7 cellular contexts compared by ENCODE assay signal in genomic region chr2:226030369-226031077, GRCh38.
A peak's percentile ranks its signal among the peaks of the same experiment; 100 is the strongest.
DNase-seq lines count a peak whose midpoint lies in the region; ATAC-seq and TF ChIP-seq lines count a peak whose summit lies in the region.

No MANE protein-coding gene starts in this region.

- no peak for TF ChIP-seq EP300 in neural cell (conservative IDR thresholded peaks at IDR 0.05; ENCODE audit: poor library complexity, severe bottlenecking)

- no peaks in the 10 kb centered on the region for H3K79me2 ChIP-seq in neural cell (replicated peaks; ENCODE audit: insufficient read depth, low read length)

- peaks cover 4% of the 10 kb centered on the region for H3F3A ChIP-seq in neural cell (ENCODE audit: insufficient read depth, low read length, poor library complexity, severe bottlenecking)

- TF ChIP-seq CTCF in epithelial cell of esophagus (IDR thresholded peaks at IDR 0.05; ENCODE audit: insufficient read depth, low read depth, low read length, missing control alignments) (no peak), neural cell (IDR thresholded peaks at IDR 0.05; ENCODE audit: poor library complexity, severe bottlenecking) (no peak), mucosa of descending colon (IDR thresholded peaks at IDR 0.05) (no peak)

- H4K20me1 ChIP-seq in neural cell (ENCODE audit: insufficient read depth): no peaks in the 10 kb centered on the region

- H3K27me3 ChIP-seq in H7 (ENCODE audit: control insufficient read depth, insufficient read depth, low read length) (no peaks in the 10 kb centered on the region), neural cell (ENCODE audit: insufficient read depth, low read depth, low read length) (peaks cover 4% of the 10 kb centered on the region)

- intact Hi-C loops in mucosa of descending colon (cut with DNase I, micrococcal nuclease): no loop called here

- DNase-seq in H7 (no peak), NOMO-1 treated with dmso at 0.1 percent for 144 hours (lab: John Stamatoyannopoulos, UW; ENCODE audit: unreplicated experiment) (peak; percentile 34), epithelial cell of esophagus (ENCODE audit: low read depth) (no peak), NCI-H2196 treated with DMSO at 0.1 percent for 48 hours (lab: John Stamatoyannopoulos, UW; ENCODE audit: unreplicated experiment) (no peak), mucosa of descending colon (no peak)

- no peaks in the 10 kb centered on the region for H3K36me3 ChIP-seq in H7 (replicated peaks; ENCODE audit: control insufficient read depth, insufficient read depth, low read length)
- no peaks in the 10 kb centered on the region for H3K36me3 ChIP-seq in neural cell (ENCODE audit: insufficient read depth, low read length)
- H3K36me3 ChIP-seq in mucosa of descending colon (ENCODE audit: low read depth): no peaks in the 10 kb centered on the region

- ATAC-seq in GM18517 (IDR thresholded peaks at IDR 0.05; ENCODE audit: unreplicated experiment) (no peak), mucosa of descending colon (no peak)

- peak overlapping the region; percentile 86 for H3K27ac ChIP-seq in neural cell (ENCODE audit: low read length)

- H3K9ac ChIP-seq in neural cell (ENCODE audit: low read length): peak overlapping the region; percentile 79

- H3K9me3 ChIP-seq in neural cell (ENCODE audit: low read length): no peaks in the 10 kb centered on the region
- H3K9me3 ChIP-seq in mucosa of descending colon: no peaks in the 10 kb centered on the region

- H3K4me1 ChIP-seq in mucosa of descending colon (ENCODE audit: low read depth): peaks cover 2% of the 10 kb centered on the region

- no peaks in the 10 kb centered on the region for H3K9me2 ChIP-seq in neural cell (ENCODE audit: insufficient read depth, low read length)

- H3K4me3 ChIP-seq in H7 (ENCODE audit: insufficient read depth, low read depth, low read length): peak overlapping the region; percentile 59
- H3K4me3 ChIP-seq in epithelial cell of esophagus (ENCODE audit: low read length): peak overlapping the region; percentile 56
- H3K4me3 ChIP-seq in neural cell (ENCODE audit: low read length): peak overlapping the region; percentile 70
- no peak overlapping the region for H3K4me3 ChIP-seq in mucosa of descending colon

- no peak for TF ChIP-seq RAD21 in neural cell (conservative IDR thresholded peaks at IDR 0.05)

- peak overlapping the region; percentile 65 for H3K4me2 ChIP-seq in neural cell (ENCODE audit: low read length)

- peak overlapping the region; percentile 65 for H2AFZ ChIP-seq in neural cell (ENCODE audit: low read depth, low read length)

TF ChIP-seq in neural cell, 6 proteins besides CTCF, POLR2A, EP300 and RAD21:
- TF ChIP-seq MXI1 (conservative IDR thresholded peaks at IDR 0.05; ENCODE audit: poor library complexity, severe bottlenecking) (no peak), TAF1 (IDR thresholded peaks at IDR 0.05; ENCODE audit: low read depth) (no peak), EZH2 (IDR thresholded peaks at IDR 0.05; ENCODE audit: borderline replicate concordance, insufficient read depth, low read length, poor library complexity, severe bottlenecking) (no peak), SMC3 (conservative IDR thresholded peaks at IDR 0.05; ENCODE audit: poor library complexity) (no peak), POLR2AphosphoS5 (IDR thresholded peaks at IDR 0.05) (no peak), REST (IDR thresholded peaks at IDR 0.05; ENCODE audit: borderline replicate concordance) (no peak)
TF ChIP-seq in neural cell: peak in this region for 0.
